Comparison of ENCODE assay signal across 1 cellular context in genomic region chr1:220067246-220068204, GRCh38.
TF ChIP-seq lines count a peak whose summit lies in the region.

No MANE protein-coding gene starts in this region.

TF ChIP-seq in SK-N-SH, 30 proteins besides CTCF, POLR2A, EP300 and RAD21:
- TF ChIP-seq USF2 (IDR thresholded peaks at IDR 0.05; ENCODE audit: borderline replicate concordance, low read depth, low read length) = no peak
- peak; percentile 86 for TF ChIP-seq FOSL2 (IDR thresholded peaks at IDR 0.05; ENCODE audit: borderline replicate concordance, low read depth)
- peak; percentile 64 for TF ChIP-seq JUND (IDR thresholded peaks at IDR 0.05)
- peak; percentile 55 for TF ChIP-seq PBX3 (IDR thresholded peaks at IDR 0.05)
- peak; percentile 81 for TF ChIP-seq TCF12 (IDR thresholded peaks at IDR 0.05)
- TF ChIP-seq RFX5 (IDR thresholded peaks at IDR 0.05; ENCODE audit: low read length) = no peak
- 0 out of 2 replicates have a peak, but pooled peaks have one; percentile 29 for TF ChIP-seq TEAD4 (IDR thresholded peaks at IDR 0.05; ENCODE audit: borderline replicate concordance, insufficient read depth)
- TF ChIP-seq MEF2A (IDR thresholded peaks at IDR 0.05; ENCODE audit: borderline replicate concordance, low read depth) = peak; percentile 51; the same call in 1 of the 2 replicates
TF ChIP-seq in SK-N-SH: peak in this region for 6.
